In genomic region chr4:130073145-130073790, GRCh38 we compare ENCODE assay signal across 26 cellular contexts.
"Had no signal": no experiment of that assay in that cellular context is flagged by ENCODE, and none has a peak within 500 bp of the region (broad histone marks: within the 10 kb centered on the region; RNA-seq: fewer than 3 reads in every experiment).

No MANE protein-coding gene starts in this region.

- H3K4me3 ChIP-seq: ascending aorta, left lung, mucosa of descending colon, thoracic aorta had no signal

- H3K4me1 ChIP-seq: ascending aorta, left lung had no signal

- H3K27ac ChIP-seq: ascending aorta, epithelial cell of prostate, left lung, thoracic aorta had no signal

- H3K27me3 ChIP-seq: ascending aorta, left lung had no signal

- H3K9me3 Mint-ChIP-seq: activated CD4-positive, alpha-beta T cell treated with anti-CD3 and anti-CD28 coated beads, Interleukin-2, amount 10 ng/mL, durations not matched to agents 24 days and 14 days; activated naive CD8-positive, alpha-beta T cell treated with anti-CD3 and anti-CD28 coated beads, Interleukin-2, amount 10 ng/mL, durations not matched to agents 7 days and 5 days; activated T-helper 1 cell treated with anti-CD3 and anti-CD28 coated beads, Interleukin-12 subunit alpha, Interleukin-12 subunit beta, Interleukin-2, Interleukin-4 antibody, amounts not matched to agents 30 ng/mL and 10 ng/mL and 1 ng/mL, durations not matched to agents 14 hours and 24 hours and 36 hours; stimulated activated naive CD8-positive, alpha-beta T cell treated with anti-CD3 and anti-CD28 coated beads, Interleukin-15, Interleukin-2, amounts not matched to agents 100 ng/mL and 50 ng/mL, for 24 hours; T-helper 1 cell treated with Interleukin-12 subunit alpha and Interleukin-12 subunit beta and Interleukin-4 antibody, amounts not matched to agents 30 μg/mL and 1 μg/mL, for 36 hours had no signal

- H3K9me3 ChIP-seq: ascending aorta, left lung, mucosa of descending colon, thoracic aorta had no signal

- H3K36me3 ChIP-seq: ascending aorta, left lung, thoracic aorta had no signal

- H3K36me3 Mint-ChIP-seq: activated CD4-positive, alpha-beta memory T cell treated with anti-CD3 and anti-CD28 coated beads for 36 hours; activated naive CD4-positive, alpha-beta T cell treated with anti-CD3 and anti-CD28 coated beads, Interleukin-2, amount 10 ng/mL, durations not matched to agents 7 days and 5 days; activated naive CD8-positive, alpha-beta T cell treated with anti-CD3 and anti-CD28 coated beads, Interleukin-2, amount 10 ng/mL, durations not matched to agents 7 days and 5 days; natural killer cell treated with Interleukin-12 subunit alpha and Interleukin-12 subunit beta and Interleukin-15 and Interleukin-18, amount 100 ng/mL, for 72 hours had no signal

- FAIRE-seq: endometrium, frontal cortex, urothelium cell line had no signal

- H3K4me1 Mint-ChIP-seq: activated CD4-positive, alpha-beta T cell treated with anti-CD3 and anti-CD28 coated beads, Interleukin-2, amount 10 ng/mL, durations not matched to agents 24 days and 14 days; activated naive CD4-positive, alpha-beta T cell treated with anti-CD3 and anti-CD28 coated beads, Interleukin-2, amount 10 ng/mL, durations not matched to agents 7 days and 5 days; activated naive CD8-positive, alpha-beta T cell treated with anti-CD3 and anti-CD28 coated beads, Interleukin-2, amount 10 ng/mL, durations not matched to agents 7 days and 5 days had no signal

- H3K4me3 Mint-ChIP-seq: activated CD4-positive, alpha-beta memory T cell treated with anti-CD3 and anti-CD28 coated beads for 36 hours; activated CD4-positive, alpha-beta T cell treated with anti-CD3 and anti-CD28 coated beads, Interleukin-2, amount 10 ng/mL, durations not matched to agents 24 days and 14 days; activated naive CD4-positive, alpha-beta T cell treated with anti-CD3 and anti-CD28 coated beads, Interleukin-2, amount 10 ng/mL, durations not matched to agents 7 days and 5 days; activated naive CD8-positive, alpha-beta T cell treated with anti-CD3 and anti-CD28 coated beads, Interleukin-2, amount 10 ng/mL, durations not matched to agents 7 days and 5 days; activated T-helper 1 cell treated with anti-CD3 and anti-CD28 coated beads, Interleukin-12 subunit alpha, Interleukin-12 subunit beta, Interleukin-2, Interleukin-4 antibody, amounts not matched to agents 30 ng/mL and 10 ng/mL and 1 ng/mL, durations not matched to agents 14 hours and 24 hours and 36 hours; natural killer cell treated with Interleukin-12 subunit alpha and Interleukin-12 subunit beta and Interleukin-15 and Interleukin-18, amount 100 ng/mL, for 72 hours; stimulated activated naive CD8-positive, alpha-beta T cell treated with anti-CD3 and anti-CD28 coated beads, Interleukin-15, Interleukin-2, amounts not matched to agents 100 ng/mL and 50 ng/mL, for 24 hours; T-helper 1 cell treated with Interleukin-12 subunit alpha and Interleukin-12 subunit beta and Interleukin-4 antibody, amounts not matched to agents 30 μg/mL and 1 μg/mL, for 36 hours had no signal

- ATAC-seq: left lung; natural killer cell treated with Interleukin-12 subunit alpha and Interleukin-12 subunit beta and Interleukin-15 and Interleukin-18, amount 100 ng/mL, for 72 hours; right cardiac atrium had no signal

- H3K27me3 Mint-ChIP-seq: activated CD4-positive, alpha-beta memory T cell treated with anti-CD3 and anti-CD28 coated beads for 36 hours; activated CD4-positive, alpha-beta T cell treated with anti-CD3 and anti-CD28 coated beads, Interleukin-2, amount 10 ng/mL, durations not matched to agents 24 days and 14 days; activated naive CD4-positive, alpha-beta T cell treated with anti-CD3 and anti-CD28 coated beads, Interleukin-2, amount 10 ng/mL, durations not matched to agents 7 days and 5 days; activated naive CD8-positive, alpha-beta T cell treated with anti-CD3 and anti-CD28 coated beads, Interleukin-2, amount 10 ng/mL, durations not matched to agents 7 days and 5 days; natural killer cell treated with Interleukin-12 subunit alpha and Interleukin-12 subunit beta and Interleukin-15 and Interleukin-18, amount 100 ng/mL, for 72 hours; stimulated activated naive CD8-positive, alpha-beta T cell treated with anti-CD3 and anti-CD28 coated beads, Interleukin-15, Interleukin-2, amounts not matched to agents 100 ng/mL and 50 ng/mL, for 24 hours had no signal

- DNase-seq: activated CD4-positive, alpha-beta memory T cell treated with anti-CD3 and anti-CD28 coated beads for 36 hours; activated CD4-positive, alpha-beta T cell treated with anti-CD3 and anti-CD28 coated beads, Interleukin-2, amount 10 ng/mL, durations not matched to agents 24 days and 14 days; activated CD4-positive, CD25-positive, alpha-beta regulatory T cell treated with anti-CD3 and anti-CD28 coated beads, Interleukin-2, amount 50 U/mL, for 72 hours; activated CD8-positive, alpha-beta memory T cell treated with anti-CD3 and anti-CD28 coated beads, Interleukin-2, amount 50 U/mL, for 4 hours; activated effector memory CD4-positive, alpha-beta T cell treated with anti-CD3 and anti-CD28 coated beads, Interleukin-2, amount 50 U/mL, for 16 hours; activated naive CD4-positive, alpha-beta T cell treated with anti-CD3 and anti-CD28 coated beads, Interleukin-2, amount 10 ng/mL, durations not matched to agents 7 days and 5 days; activated naive CD8-positive, alpha-beta T cell treated with anti-CD3 and anti-CD28 coated beads, Interleukin-2, amount 10 ng/mL, durations not matched to agents 7 days and 5 days; activated T-cell treated with anti-CD3 and anti-CD28 coated beads, Interleukin-2, amount 50 U/mL, for 1 hour; cortex of kidney; left lung; right cardiac atrium; stimulated activated CD4-positive, alpha-beta T cell treated with anti-CD3 and anti-CD28 coated beads, Interleukin-2, amount 100 ng/mL, for 48 hours; SW 1271; T-helper 9 cell; trophoblast cell had no signal

- H3K27ac Mint-ChIP-seq: activated CD4-positive, alpha-beta memory T cell treated with anti-CD3 and anti-CD28 coated beads for 36 hours; activated CD4-positive, alpha-beta T cell treated with anti-CD3 and anti-CD28 coated beads, Interleukin-2, amount 10 ng/mL, durations not matched to agents 24 days and 14 days; activated naive CD4-positive, alpha-beta T cell treated with anti-CD3 and anti-CD28 coated beads, Interleukin-2, amount 10 ng/mL, durations not matched to agents 7 days and 5 days; activated naive CD8-positive, alpha-beta T cell treated with anti-CD3 and anti-CD28 coated beads, Interleukin-2, amount 10 ng/mL, durations not matched to agents 7 days and 5 days; activated T-helper 1 cell treated with anti-CD3 and anti-CD28 coated beads, Interleukin-12 subunit alpha, Interleukin-12 subunit beta, Interleukin-2, Interleukin-4 antibody, amounts not matched to agents 30 ng/mL and 10 ng/mL and 1 ng/mL, durations not matched to agents 14 hours and 24 hours and 36 hours; natural killer cell treated with Interleukin-12 subunit alpha and Interleukin-12 subunit beta and Interleukin-15 and Interleukin-18, amount 100 ng/mL, for 72 hours; stimulated activated naive CD8-positive, alpha-beta T cell treated with anti-CD3 and anti-CD28 coated beads, Interleukin-15, Interleukin-2, amounts not matched to agents 100 ng/mL and 50 ng/mL, for 24 hours; T-helper 1 cell treated with Interleukin-12 subunit alpha and Interleukin-12 subunit beta and Interleukin-4 antibody, amounts not matched to agents 30 μg/mL and 1 μg/mL, for 36 hours had no signal
